In genomic region chr12:121795029-121795977, GRCh38 we compare ENCODE assay signal across 8 cellular contexts. TPM values are rescaled to one million over a fixed set of nuclear protein-coding genes. Genes with fewer than 3 reads are reported as not detected.
DNase-seq lines count a peak whose midpoint lies in the region; ATAC-seq and TF ChIP-seq lines count a peak whose summit lies in the region.

No MANE protein-coding gene starts in this region.

- no peaks in the 10 kb centered on the region for H3K9me3 ChIP-seq in HEK293 (ENCODE audit: control insufficient read depth, insufficient read depth, low read depth, low read length)
- H3K9me3 ChIP-seq in endocrine pancreas (ENCODE audit: control insufficient read depth, low read length), result no peaks in the 10 kb centered on the region

- peak overlapping the region; percentile 51 for H3K9ac ChIP-seq in endocrine pancreas (ENCODE audit: control insufficient read depth, insufficient read depth, low read length)

- POLR2A ChIA-PET in HEK293 (lab: Yijun Ruan, JAX), result interaction anchor here (0.6 to 8.9 kb wide), 12 partner anchors 8 to 109 kb away, joined by 3 to 165 read pairs (median 4); partner anchors contain the start of genes PSMD9 and SETD1B

- H3K36me3 Mint-ChIP-seq in activated CD8-positive, alpha-beta memory T cell treated with anti-CD3 and anti-CD28 coated beads, Interleukin-2, amount 10 ng/mL, durations not matched to agents 7 days and 5 days, result peaks cover 22% of the 10 kb centered on the region

- peaks cover 46% of the 10 kb centered on the region for H3K4me1 Mint-ChIP-seq in activated CD8-positive, alpha-beta memory T cell treated with anti-CD3 and anti-CD28 coated beads, Interleukin-2, amount 10 ng/mL, durations not matched to agents 7 days and 5 days

- peak overlapping the region; percentile 4; the same call in 1 of the 2 replicates for H3K27ac ChIP-seq in HEK293 (ENCODE audit: extremely low read depth, low read depth, low read length)

- H3K27me3 Mint-ChIP-seq in activated CD8-positive, alpha-beta memory T cell treated with anti-CD3 and anti-CD28 coated beads, Interleukin-2, amount 10 ng/mL, durations not matched to agents 7 days and 5 days, result no peaks in the 10 kb centered on the region

- DNase-seq in COR-L47 (lab: John Stamatoyannopoulos, UW) (peak; percentile 54), NCI-H774 (lab: John Stamatoyannopoulos, UW) (peak; percentile 74), mesenteric fat pad (ENCODE audit: low spot score) (peak; percentile 96)
- peak; percentile 91 for DNase-seq in activated CD8-positive, alpha-beta memory T cell treated with anti-CD3 and anti-CD28 coated beads, Interleukin-2, amount 10 ng/mL, durations not matched to agents 7 days and 5 days
- peak; percentile 72 to 80 for DNase-seq in stimulated activated CD8-positive, alpha-beta memory T cell treated with anti-CD3 and anti-CD28 coated beads, Interleukin-2, amount 100 ng/mL, for 48 hours (ENCODE audit: low read depth in 2 of 2)

- CTCF ChIA-PET in HEK293 (lab: Yijun Ruan, JAX), result interaction anchor here (0.5 to 9.8 kb wide), 45 partner anchors 14 to 1095 kb away, joined by 3 to 393 read pairs (median 5); partner anchors contain the start of genes CFAP251, HPD, ORAI1 and PSMD9
- CTCF ChIA-PET in activated CD8-positive, alpha-beta memory T cell treated with anti-CD3 and anti-CD28 coated beads, Interleukin-2, amount 10 ng/mL, durations not matched to agents 7 days and 5 days (lab: Charles Lee), result interaction anchor here (0.6 to 45.4 kb wide), 33 partner anchors 2 to 395 kb away, joined by 3 to 1678 read pairs (median 9); partner anchors contain the start of genes CFAP251, ORAI1, PSMD9 and RHOF

- peak; percentile 92 for TF ChIP-seq CTCF in HEK293 (tag by site-specific recombination; IDR thresholded peaks at IDR 0.05)

- peak overlapping the region; percentile 93 for H3K4me3 Mint-ChIP-seq in activated CD8-positive, alpha-beta memory T cell treated with anti-CD3 and anti-CD28 coated beads, Interleukin-2, amount 10 ng/mL, durations not matched to agents 7 days and 5 days

- H3K4me1 ChIP-seq in HEK293 (ENCODE audit: control insufficient read depth, insufficient read depth, low read length), result peaks cover 17% of the 10 kb centered on the region
- peaks cover 4% of the 10 kb centered on the region for H3K4me1 ChIP-seq in endocrine pancreas (ENCODE audit: control insufficient read depth, insufficient read depth, low read length)

- peak overlapping the region; percentile 90 for H3K27ac Mint-ChIP-seq in activated CD8-positive, alpha-beta memory T cell treated with anti-CD3 and anti-CD28 coated beads, Interleukin-2, amount 10 ng/mL, durations not matched to agents 7 days and 5 days

- H3K9me3 Mint-ChIP-seq in activated CD8-positive, alpha-beta memory T cell treated with anti-CD3 and anti-CD28 coated beads, Interleukin-2, amount 10 ng/mL, durations not matched to agents 7 days and 5 days (ENCODE audit: low read depth), result no peaks in the 10 kb centered on the region

- ATAC-seq in activated CD8-positive, alpha-beta memory T cell treated with anti-CD3 and anti-CD28 coated beads, Interleukin-2, amount 10 ng/mL, durations not matched to agents 7 days and 5 days, result no peak
- ATAC-seq in HG02981 (IDR thresholded peaks at IDR 0.05; ENCODE audit: unreplicated experiment), result no peak

- peaks cover 0 to 26% of the 10 kb centered on the region in 2 experiments; a peak in 1 of 3 replicates for H3K36me3 ChIP-seq in HEK293 (ENCODE audit: control insufficient read depth in 2 of 2, insufficient read depth in 1 of 2, low read length in 2 of 2)
- no peaks in the 10 kb centered on the region for H3K36me3 ChIP-seq in endocrine pancreas (ENCODE audit: control insufficient read depth, insufficient read depth, low read length)

- H3K4me3 ChIP-seq in HEK293 (ENCODE audit: low read depth, low read length), result no peak overlapping the region
- no peak overlapping the region for H3K4me3 ChIP-seq in endocrine pancreas (ENCODE audit: control insufficient read depth, insufficient read depth, low read length)

- H3K27me3 ChIP-seq in endocrine pancreas (ENCODE audit: control insufficient read depth, insufficient read depth, low read length), result no peaks in the 10 kb centered on the region

TF ChIP-seq in HEK293, 187 proteins besides CTCF, POLR2A, EP300 and RAD21 (continues in another document):
- TF ChIP-seq ZNF639 (tag by site-specific recombination; IDR thresholded peaks at IDR 0.05), result peak; percentile 29; the same call in 1 of the 2 replicates
- no peak for TF ChIP-seq ZNF704 (tag by site-specific recombination; IDR thresholded peaks at IDR 0.05)
- TF ChIP-seq, protein P1, sequence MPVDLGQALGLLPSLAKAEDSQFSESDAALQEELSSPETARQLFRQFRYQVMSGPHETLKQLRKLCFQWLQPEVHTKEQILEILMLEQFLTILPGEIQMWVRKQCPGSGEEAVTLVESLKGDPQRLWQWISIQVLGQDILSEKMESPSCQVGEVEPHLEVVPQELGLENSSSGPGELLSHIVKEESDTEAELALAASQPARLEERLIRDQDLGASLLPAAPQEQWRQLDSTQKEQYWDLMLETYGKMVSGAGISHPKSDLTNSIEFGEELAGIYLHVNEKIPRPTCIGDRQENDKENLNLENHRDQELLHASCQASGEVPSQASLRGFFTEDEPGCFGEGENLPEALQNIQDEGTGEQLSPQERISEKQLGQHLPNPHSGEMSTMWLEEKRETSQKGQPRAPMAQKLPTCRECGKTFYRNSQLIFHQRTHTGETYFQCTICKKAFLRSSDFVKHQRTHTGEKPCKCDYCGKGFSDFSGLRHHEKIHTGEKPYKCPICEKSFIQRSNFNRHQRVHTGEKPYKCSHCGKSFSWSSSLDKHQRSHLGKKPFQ (tag by site-specific recombination; IDR thresholded peaks at IDR 0.05), result no peak
- TF ChIP-seq FEZF1 (tag by site-specific recombination; IDR thresholded peaks at IDR 0.05), result no peak
- TF ChIP-seq ZSCAN30 (tag by site-specific recombination; IDR thresholded peaks at IDR 0.05), result no peak
- peak; percentile 68; the same call in 1 of the 2 replicates for TF ChIP-seq ZNF660 (tag by site-specific recombination; IDR thresholded peaks at IDR 0.05)
- TF ChIP-seq, protein P2, sequence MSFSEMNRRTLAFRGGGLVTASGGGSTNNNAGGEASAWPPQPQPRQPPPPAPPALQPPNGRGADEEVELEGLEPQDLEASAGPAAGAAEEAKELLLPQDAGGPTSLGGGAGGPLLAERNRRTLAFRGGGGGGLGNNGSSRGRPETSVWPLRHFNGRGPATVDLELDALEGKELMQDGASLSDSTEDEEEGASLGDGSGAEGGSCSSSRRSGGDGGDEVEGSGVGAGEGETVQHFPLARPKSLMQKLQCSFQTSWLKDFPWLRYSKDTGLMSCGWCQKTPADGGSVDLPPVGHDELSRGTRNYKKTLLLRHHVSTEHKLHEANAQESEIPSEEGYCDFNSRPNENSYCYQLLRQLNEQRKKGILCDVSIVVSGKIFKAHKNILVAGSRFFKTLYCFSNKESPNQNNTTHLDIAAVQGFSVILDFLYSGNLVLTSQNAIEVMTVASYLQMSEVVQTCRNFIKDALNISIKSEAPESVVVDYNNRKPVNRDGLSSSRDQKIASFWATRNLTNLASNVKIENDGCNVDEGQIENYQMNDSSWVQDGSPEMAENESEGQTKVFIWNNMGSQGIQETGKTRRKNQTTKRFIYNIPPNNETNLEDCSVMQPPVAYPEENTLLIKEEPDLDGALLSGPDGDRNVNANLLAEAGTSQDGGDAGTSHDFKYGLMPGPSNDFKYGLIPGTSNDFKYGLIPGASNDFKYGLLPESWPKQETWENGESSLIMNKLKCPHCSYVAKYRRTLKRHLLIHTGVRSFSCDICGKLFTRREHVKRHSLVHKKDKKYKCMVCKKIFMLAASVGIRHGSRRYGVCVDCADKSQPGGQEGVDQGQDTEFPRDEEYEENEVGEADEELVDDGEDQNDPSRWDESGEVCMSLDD (tag by site-specific recombination; IDR thresholded peaks at IDR 0.05), result 0 out of 2 replicates have a peak, but pooled peaks have one; percentile 34
- no peak for TF ChIP-seq ZNF830 (tag by site-specific recombination; IDR thresholded peaks at IDR 0.05; ENCODE audit: low read depth)
- TF ChIP-seq GLIS2 (tag by site-specific recombination; IDR thresholded peaks at IDR 0.05), result no peak; the same call in none of the 2 replicates
- TF ChIP-seq KLF8 (tag by site-specific recombination; IDR thresholded peaks at IDR 0.05), result peak; percentile 12; the same call in 1 of the 2 replicates
- TF ChIP-seq ZEB2 (tag by site-specific recombination; IDR thresholded peaks at IDR 0.05), result no peak
- TF ChIP-seq GLIS1 (tag by site-specific recombination; IDR thresholded peaks at IDR 0.05), result peak; percentile 80

RNA-seq across cellular contexts. Expression of gene RHOF, which starts 1.8 kb away (rescaled TPM):
- total RNA-seq in activated CD8-positive, alpha-beta memory T cell treated with anti-CD3 and anti-CD28 coated beads, Interleukin-2, amount 10 ng/mL, durations not matched to agents 7 days and 5 days, result 100 to 1,000 TPM; 114 to 137 TPM
- total RNA-seq in mesenteric fat pad, result 6.1 TPM

RNA-seq across cellular contexts. Expression of gene SETD1B, which starts 8.5 kb away (rescaled TPM):
- 10 to 100 TPM; 33.7 to 35.9 TPM for total RNA-seq in activated CD8-positive, alpha-beta memory T cell treated with anti-CD3 and anti-CD28 coated beads, Interleukin-2, amount 10 ng/mL, durations not matched to agents 7 days and 5 days
- total RNA-seq in mesenteric fat pad, result 20.7 TPM

Comparison
In these comparisons a context has a peak if more than half of its experiments do, and no peak if none do; other contexts are left out.
1. RNA of gene RHOF, which starts 1.8 kb away (total RNA-seq): 114 to 137 TPM in activated CD8-positive, alpha-beta memory T cell treated with anti-CD3 and anti-CD28 coated beads, Interleukin-2, amount 10 ng/mL, durations not matched to agents 7 days and 5 days; 6.1 TPM in mesenteric fat pad (single experiment); every median in the first group is over 10 times any median in the second.
2. Peak in every context shown above with its lines, with median percentiles within 50 percentile points of each other: DNase-seq.